In the genomic region with DNA sequence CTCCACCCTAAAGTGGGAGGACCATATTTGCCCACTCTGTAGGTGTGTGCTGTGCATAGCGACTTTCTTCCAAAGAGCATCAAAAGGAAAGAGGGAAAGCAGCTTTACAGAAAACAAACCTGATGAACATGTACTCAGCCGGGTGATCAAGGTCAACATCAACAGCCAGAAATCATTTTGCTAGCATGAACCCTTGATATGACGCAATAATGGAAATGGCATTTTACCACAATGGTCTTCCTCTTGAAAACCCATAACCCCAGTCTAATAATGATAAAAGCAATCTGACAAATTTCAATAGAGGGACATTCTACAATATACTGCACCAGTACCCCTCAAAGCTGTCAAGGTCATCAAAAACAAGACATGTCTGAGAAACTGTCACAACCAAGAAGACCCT, we compare ENCODE assay signal across 38 cellular contexts.
"Had no signal": no experiment of that assay in that cellular context is flagged by ENCODE, and none has a peak within 500 bp of the region (broad histone marks: within the 10 kb centered on the region; RNA-seq: fewer than 3 reads in every experiment).

No MANE protein-coding gene starts in this region.

- H3K4me3 Mint-ChIP-seq: activated B cell treated with CpG ODN at 0.5 μM for 24 hours; activated CD4-positive, alpha-beta memory T cell treated with anti-CD3 and anti-CD28 coated beads for 36 hours; activated CD4-positive, alpha-beta T cell treated with anti-CD3 and anti-CD28 coated beads, Interleukin-2, amount 10 ng/mL, durations not matched to agents 24 days and 14 days; activated CD8-positive, alpha-beta T cell treated with anti-CD3 and anti-CD28 coated beads for 36 hours; activated naive CD4-positive, alpha-beta T cell treated with anti-CD3 and anti-CD28 coated beads for 36 hours; activated naive CD8-positive, alpha-beta T cell treated with anti-CD3 and anti-CD28 coated beads for 36 hours; activated T-cell treated with anti-CD3 and anti-CD28 coated beads, Interleukin-2, amount 50 U/mL, for 4 hours; activated T-cell treated with anti-CD3 and anti-CD28 coated beads, Interleukin-2, amount 50 U/mL, for 72 hours; activated T-helper 1 cell treated with anti-CD3 and anti-CD28 coated beads, Interleukin-12 subunit alpha, Interleukin-12 subunit beta, Interleukin-2, Interleukin-4 antibody, amounts not matched to agents 30 ng/mL and 10 ng/mL and 1 ng/mL, durations not matched to agents 14 hours and 24 hours and 36 hours; activated T-helper 17 cell treated with anti-CD3 and anti-CD28 coated beads, Interleukin-2, amount 50 U/mL, for 72 hours; brain; central memory CD8-positive, alpha-beta T cell; T-helper 1 cell treated with Interleukin-12 subunit alpha and Interleukin-12 subunit beta and Interleukin-4 antibody, amounts not matched to agents 30 μg/mL and 1 μg/mL, for 36 hours; T-helper 2 cell treated with Interferon-gamma antibody and Interleukin-4, amounts not matched to agents 5 μg/mL and 100 μg/mL, for 36 hours had no signal

- H3K9me3 ChIP-seq: adrenal gland had no signal

- H3K27me3 ChIP-seq: adrenal gland, cardiac muscle cell had no signal

- H3K4me1 Mint-ChIP-seq: activated B cell treated with CpG ODN at 0.5 μM for 24 hours; activated CD4-positive, alpha-beta T cell treated with anti-CD3 and anti-CD28 coated beads, Interleukin-2, amount 10 ng/mL, durations not matched to agents 24 days and 14 days; activated naive CD8-positive, alpha-beta T cell treated with anti-CD3 and anti-CD28 coated beads for 36 hours; activated T-helper 17 cell treated with anti-CD3 and anti-CD28 coated beads, Interleukin-2, amount 50 U/mL, for 72 hours; brain; central memory CD8-positive, alpha-beta T cell had no signal

- H3K36me3 ChIP-seq: adrenal gland, cardiac muscle cell had no signal

- H3K27ac Mint-ChIP-seq: activated B cell treated with CpG ODN at 0.5 μM for 24 hours; activated CD4-positive, alpha-beta memory T cell treated with anti-CD3 and anti-CD28 coated beads for 36 hours; activated CD4-positive, alpha-beta T cell treated with anti-CD3 and anti-CD28 coated beads, Interleukin-2, amount 10 ng/mL, durations not matched to agents 24 days and 14 days; activated CD8-positive, alpha-beta T cell treated with anti-CD3 and anti-CD28 coated beads for 36 hours; activated naive CD4-positive, alpha-beta T cell treated with anti-CD3 and anti-CD28 coated beads for 36 hours; activated naive CD4-positive, alpha-beta T cell treated with anti-CD3 and anti-CD28 coated beads, Interleukin-2, amount 50 U/mL, for 72 hours; activated naive CD8-positive, alpha-beta T cell treated with anti-CD3 and anti-CD28 coated beads for 36 hours; activated T-cell treated with anti-CD3 and anti-CD28 coated beads, Interleukin-2, amount 50 U/mL, for 72 hours; activated T-helper 1 cell treated with anti-CD3 and anti-CD28 coated beads, Interleukin-12 subunit alpha, Interleukin-12 subunit beta, Interleukin-2, Interleukin-4 antibody, amounts not matched to agents 30 ng/mL and 10 ng/mL and 1 ng/mL, durations not matched to agents 14 hours and 24 hours and 36 hours; activated T-helper 17 cell treated with anti-CD3 and anti-CD28 coated beads, Interleukin-2, amount 50 U/mL, for 72 hours; brain; T-helper 1 cell treated with Interleukin-12 subunit alpha and Interleukin-12 subunit beta and Interleukin-4 antibody, amounts not matched to agents 30 μg/mL and 1 μg/mL, for 36 hours; T-helper 2 cell treated with Interferon-gamma antibody and Interleukin-4, amounts not matched to agents 5 μg/mL and 100 μg/mL, for 36 hours had no signal

- FAIRE-seq: bronchial epithelial cell, TTC549 had no signal

- ATAC-seq: activated CD8-positive, alpha-beta T cell treated with anti-CD3 and anti-CD28 coated beads for 36 hours; activated naive CD4-positive, alpha-beta T cell treated with anti-CD3 and anti-CD28 coated beads, Interleukin-2, amount 50 U/mL, for 72 hours; activated T-cell treated with anti-CD3 and anti-CD28 coated beads, Interleukin-2, amount 50 U/mL, for 4 hours; activated T-cell treated with anti-CD3 and anti-CD28 coated beads, Interleukin-2, amount 50 U/mL, for 72 hours; activated T-helper 17 cell treated with anti-CD3 and anti-CD28 coated beads, Interleukin-2, amount 50 U/mL, for 72 hours had no signal

- DNase-seq: activated B cell treated with CpG ODN at 0.5 μM for 24 hours; activated CD4-positive, alpha-beta memory T cell treated with anti-CD3 and anti-CD28 coated beads for 36 hours; activated CD4-positive, alpha-beta T cell treated with anti-CD3 and anti-CD28 coated beads for 4 hours; activated CD4-positive, alpha-beta T cell treated with anti-CD3 and anti-CD28 coated beads, Interleukin-2, amount 10 ng/mL, durations not matched to agents 24 days and 14 days; activated CD4-positive, alpha-beta T cell treated with anti-CD3 and anti-CD28 coated beads, Interleukin-2, amount 50 U/mL, for 1 hour; activated CD4-positive, alpha-beta T cell treated with anti-CD3 and anti-CD28 coated beads, Interleukin-2, amount 50 U/mL, for 4 hours; activated CD4-positive, CD25-positive, alpha-beta regulatory T cell treated with anti-CD3 and anti-CD28 coated beads, Interleukin-2, amount 50 U/mL, for 72 hours; activated CD8-positive, alpha-beta memory T cell treated with anti-CD3 and anti-CD28 coated beads, Interleukin-2, amount 50 U/mL, for 4 hours; activated CD8-positive, alpha-beta T cell treated with anti-CD3 and anti-CD28 coated beads for 36 hours; activated effector memory CD4-positive, alpha-beta T cell treated with anti-CD3 and anti-CD28 coated beads, Interleukin-2, amount 50 U/mL, for 16 hours; activated gamma-delta T cell treated with Interleukin-2 at 50 U/mL for 16 hours; activated naive CD4-positive, alpha-beta T cell; activated naive CD4-positive, alpha-beta T cell treated with anti-CD3 and anti-CD28 coated beads for 36 hours; activated naive CD4-positive, alpha-beta T cell treated with anti-CD3 and anti-CD28 coated beads, Interleukin-2, amount 50 U/mL, for 16 hours; activated naive CD8-positive, alpha-beta T cell treated with anti-CD3 and anti-CD28 coated beads for 36 hours; activated T-cell treated with anti-CD3 and anti-CD28 coated beads for 4 hours; activated T-cell treated with anti-CD3 and anti-CD28 coated beads, Interleukin-2, amount 50 U/mL, for 1 hour; activated T-cell treated with anti-CD3 and anti-CD28 coated beads, Interleukin-2, amount 50 U/mL, for 4 hours; activated T-cell treated with anti-CD3 and anti-CD28 coated beads, Interleukin-2, amount 50 U/mL, for 72 hours; adrenal gland; amniotic stem cell; aorta; caudate nucleus; cerebellar nuclear complex; T-helper 1 cell; T-helper 2 cell; T-helper 9 cell had no signal

- H3K9me3 Mint-ChIP-seq: activated CD4-positive, alpha-beta memory T cell treated with anti-CD3 and anti-CD28 coated beads for 36 hours; activated CD4-positive, alpha-beta T cell treated with anti-CD3 and anti-CD28 coated beads, Interleukin-2, amount 10 ng/mL, durations not matched to agents 24 days and 14 days; activated CD8-positive, alpha-beta T cell treated with anti-CD3 and anti-CD28 coated beads for 36 hours; activated naive CD4-positive, alpha-beta T cell treated with anti-CD3 and anti-CD28 coated beads for 36 hours; activated naive CD4-positive, alpha-beta T cell treated with anti-CD3 and anti-CD28 coated beads, Interleukin-2, amount 50 U/mL, for 72 hours; activated naive CD8-positive, alpha-beta T cell treated with anti-CD3 and anti-CD28 coated beads for 36 hours; activated T-cell treated with anti-CD3 and anti-CD28 coated beads, Interleukin-2, amount 50 U/mL, for 4 hours; activated T-cell treated with anti-CD3 and anti-CD28 coated beads, Interleukin-2, amount 50 U/mL, for 72 hours; activated T-helper 1 cell treated with anti-CD3 and anti-CD28 coated beads, Interleukin-12 subunit alpha, Interleukin-12 subunit beta, Interleukin-2, Interleukin-4 antibody, amounts not matched to agents 30 ng/mL and 10 ng/mL and 1 ng/mL, durations not matched to agents 14 hours and 24 hours and 36 hours; activated T-helper 17 cell treated with anti-CD3 and anti-CD28 coated beads, Interleukin-2, amount 50 U/mL, for 72 hours; brain; T-helper 1 cell treated with Interleukin-12 subunit alpha and Interleukin-12 subunit beta and Interleukin-4 antibody, amounts not matched to agents 30 μg/mL and 1 μg/mL, for 36 hours; T-helper 2 cell treated with Interferon-gamma antibody and Interleukin-4, amounts not matched to agents 5 μg/mL and 100 μg/mL, for 36 hours had no signal

- H3K27ac ChIP-seq: adrenal gland, cardiac muscle cell, VCaP had no signal

- H3K27me3 Mint-ChIP-seq: activated B cell treated with CpG ODN at 0.5 μM for 24 hours; activated CD4-positive, alpha-beta memory T cell treated with anti-CD3 and anti-CD28 coated beads for 36 hours; activated CD4-positive, alpha-beta T cell treated with anti-CD3 and anti-CD28 coated beads, Interleukin-2, amount 10 ng/mL, durations not matched to agents 24 days and 14 days; activated naive CD8-positive, alpha-beta T cell treated with anti-CD3 and anti-CD28 coated beads for 36 hours; activated T-helper 17 cell treated with anti-CD3 and anti-CD28 coated beads, Interleukin-2, amount 50 U/mL, for 72 hours; central memory CD8-positive, alpha-beta T cell had no signal

- H3K4me3 ChIP-seq: adrenal gland, cardiac muscle cell had no signal

- H3K4me1 ChIP-seq: adrenal gland had no signal

- H3K36me3 Mint-ChIP-seq: activated CD4-positive, alpha-beta memory T cell treated with anti-CD3 and anti-CD28 coated beads for 36 hours; activated naive CD4-positive, alpha-beta T cell treated with anti-CD3 and anti-CD28 coated beads, Interleukin-2, amount 50 U/mL, for 72 hours; activated naive CD8-positive, alpha-beta T cell treated with anti-CD3 and anti-CD28 coated beads for 36 hours; brain had no signal
